In genomic region chrX:47836164-47837072, GRCh38 we compare ENCODE assay signal across 8 cellular contexts.
DNase-seq lines count a peak whose midpoint lies in the region; ATAC-seq lines count a peak whose summit lies in the region.

ZNF81 (plus strand) TSS chrX:47836902; CDS start chrX:47846268, 9,366 bp downstream.

- DNase-seq in AG20443 (ENCODE audit: low spot score) = peak; percentile 90
- peak; percentile 77 to 95 for DNase-seq in NCI-H446 (lab: John Stamatoyannopoulos, UW)
- DNase-seq in activated CD4-positive, CD25-positive, alpha-beta regulatory T cell treated with anti-CD3 and anti-CD28 coated beads, Interleukin-2, amount 50 U/mL, for 16 hours (ENCODE audit: low read depth, low spot score) = peak; percentile 81
- peak; percentile 96 for DNase-seq in cerebellar cortex (ENCODE audit: low spot score)
- peak; percentile 95 for DNase-seq in iris pigment epithelial cell (ENCODE audit: low read depth)
- DNase-seq in stimulated activated CD4-positive, alpha-beta T cell treated with anti-CD3 and anti-CD28 coated beads, Interleukin-12 subunit alpha, Interleukin-12 subunit beta, amount 100 ng/mL, for 24 hours (ENCODE audit: low read depth in 2 of 2) = peak; percentile 78 to 85

- peak; percentile 78 for ATAC-seq in GM19043 (IDR thresholded peaks at IDR 0.05; ENCODE audit: low read depth, unreplicated experiment)
- ATAC-seq in HG03354 (IDR thresholded peaks at IDR 0.05; ENCODE audit: poor library complexity, severe bottlenecking, unreplicated experiment) = peak; percentile 88

Comparison
In these comparisons a context has a peak if more than half of its experiments do, and no peak if none do; other contexts are left out.
1. Peak in every context shown above with its lines: DNase-seq and ATAC-seq.